In genomic region chr12:25648460-25648859, GRCh38 we compare ENCODE assay signal across 8 cellular contexts.
DNase-seq lines count a peak whose midpoint lies in the region; ATAC-seq and TF ChIP-seq lines count a peak whose summit lies in the region.

No MANE protein-coding gene starts in this region.

- no peak overlapping the region for H3K4me3 ChIP-seq in RWPE2 (ENCODE audit: severe bottlenecking)

- ATAC-seq in RWPE2 (ENCODE audit: low read depth) (peak; percentile 66; the same call in 2 of the 3 replicates), foreskin keratinocyte (peak; percentile 95), GM19023 (IDR thresholded peaks at IDR 0.05; ENCODE audit: unreplicated experiment) (no peak), GM18520 (IDR thresholded peaks at IDR 0.05; ENCODE audit: unreplicated experiment) (no peak), HG03432 (IDR thresholded peaks at IDR 0.05; ENCODE audit: unreplicated experiment) (no peak)

- H3K36me3 ChIP-seq in RWPE2 (ENCODE audit: low read depth), result no peaks in the 10 kb centered on the region

- H3K27ac ChIP-seq in RWPE2 (ENCODE audit: poor library complexity, severe bottlenecking), result no peak overlapping the region
- no peak overlapping the region for H3K27ac ChIP-seq in foreskin keratinocyte

- DNase-seq in GM03348 (ENCODE audit: low spot score), result peak; percentile 66
- DNase-seq in RWPE2 (ENCODE audit: low spot score), result no peak
- DNase-seq in foreskin keratinocyte, result peak; percentile 40 to 61
- DNase-seq in posterior cingulate gyrus, result peak in 6 of 10 donors; percentile 4 to 67 (median 18)
- no peak for DNase-seq in NCI-H1092 (lab: John Stamatoyannopoulos, UW)

- intact Hi-C loops in posterior cingulate gyrus (cut with DNase I), result no loop called here

- no peaks in the 10 kb centered on the region for H3K9me3 ChIP-seq in RWPE2 (ENCODE audit: severe bottlenecking)

- H3K4me1 ChIP-seq in RWPE2 (ENCODE audit: insufficient read depth, poor library complexity, severe bottlenecking) (no peaks in the 10 kb centered on the region), foreskin keratinocyte (no peaks in the 10 kb centered on the region)

- H3K27me3 ChIP-seq in RWPE2 (ENCODE audit: insufficient read depth, poor library complexity, severe bottlenecking), result no peaks in the 10 kb centered on the region
- no peaks in the 10 kb centered on the region for H3K27me3 ChIP-seq in foreskin keratinocyte

- TF ChIP-seq CTCF in RWPE2 (IDR thresholded peaks at IDR 0.05; ENCODE audit: poor library complexity, severe bottlenecking) (no peak), foreskin keratinocyte (conservative IDR thresholded peaks at IDR 0.05) (no peak)

Comparison
In these comparisons a context has a peak if more than half of its experiments do, and no peak if none do; other contexts are left out.
1. DNase-seq: peak in GM03348 (single experiment), foreskin keratinocyte (2 of 2) and posterior cingulate gyrus (6 of 10); none in RWPE2 (single experiment) and NCI-H1092 (single experiment).
2. ATAC-seq: peak in RWPE2 (single experiment) and foreskin keratinocyte (single experiment); none in GM19023 (single experiment), GM18520 (single experiment) and HG03432 (single experiment).